Comparison of ENCODE assay signal across 8 cellular contexts in genomic region chr19:16328824-16329482, GRCh38. TPM values are rescaled to one million over a fixed set of nuclear protein-coding genes. Genes with fewer than 3 reads are reported as not detected.
A peak's percentile ranks its signal among the peaks of the same experiment; 100 is the strongest.
DNase-seq lines count a peak whose midpoint lies in the region; ATAC-seq, FAIRE-seq and TF ChIP-seq lines count a peak whose summit lies in the region.

No MANE protein-coding gene starts in this region.

- DNase-seq in GM12892 (ENCODE audit: insufficient read length) (no peak), T-helper 1 cell (peak; percentile 35 to 74 (median 63)), dermis blood vessel endothelial cell (peak; percentile 64), UCSD-AML1 (lab: John Stamatoyannopoulos, UW; ENCODE audit: unreplicated experiment) (no peak), HuH-7.5 (ENCODE audit: low spot score) (no peak)
- DNase-seq in NK-92 treated with Interleukin-12 subunit alpha and Interleukin-12 subunit beta, amount 100 ng/mL, for 24 hours (lab: John Stamatoyannopoulos, UW) = no peak

- H3K36me3 ChIP-seq in skeletal muscle tissue (ENCODE audit: control insufficient read depth in 3 of 3, insufficient read depth in 3 of 3, low read length in 3 of 3) = peaks cover 11 to 28% (median 17%) of the 10 kb centered on the region in 3 donors

- no peaks in the 10 kb centered on the region for H3K9me3 ChIP-seq in skeletal muscle tissue (ENCODE audit: control insufficient read depth in 3 of 3, low read length in 3 of 3)

- FAIRE-seq in GM12892 (lab: Jason Lieb, UNC) = no peak

- peaks cover 23 to 40% (median 40%) of the 10 kb centered on the region in 3 donors for H3K4me1 ChIP-seq in skeletal muscle tissue (ENCODE audit: control insufficient read depth in 3 of 3, insufficient read depth in 3 of 3, low read length in 3 of 3)

- H3K27me3 ChIP-seq in skeletal muscle tissue (ENCODE audit: control insufficient read depth in 3 of 3, insufficient read depth in 3 of 3, low read length in 3 of 3) = no peaks in the 10 kb centered on the region

- peak overlapping the region; percentile 25 to 65 (median 34) for H3K9ac ChIP-seq in skeletal muscle tissue (ENCODE audit: low read depth in 1 of 3, low read length in 3 of 3)

- ATAC-seq in GM18520 (IDR thresholded peaks at IDR 0.05; ENCODE audit: unreplicated experiment) = no peak

- H3K4me3 ChIP-seq in skeletal muscle tissue (ENCODE audit: low read length in 3 of 3) = peak overlapping the region; percentile 40 to 87 (median 63)

- H3K27ac ChIP-seq in skeletal muscle tissue (ENCODE audit: low read depth, low read length) = peak overlapping the region; percentile 86

- 0 out of 2 replicates have a peak, but pooled peaks have one; percentile 25 for TF ChIP-seq POLR2A in GM12892 (IDR thresholded peaks at IDR 0.05; ENCODE audit: low read depth, low read length)

RNA-seq across cellular contexts. Expression of gene KLF2, which starts 4.3 kb away (rescaled TPM):
- 1.7 TPM for polyA plus RNA-seq in GM12892 (2012; ENCODE audit: missing spikeins)
- total RNA-seq in dermis blood vessel endothelial cell = 4.4 and 5.1 TPM in 2 replicates
- 14.1 TPM for total RNA-seq in skeletal muscle tissue

Comparison
In these comparisons a context has a peak if more than half of its experiments do, and no peak if none do; other contexts are left out.
1. DNase-seq: peak in T-helper 1 cell (5 of 5) and dermis blood vessel endothelial cell (single experiment); none in GM12892 (single experiment), UCSD-AML1 (single experiment), NK-92 treated with Interleukin-12 subunit alpha and Interleukin-12 subunit beta, amount 100 ng/mL, for 24 hours (single experiment) and HuH-7.5 (single experiment).